In genomic region chr5:65624570-65625555, GRCh38 we compare ENCODE assay signal across 8 cellular contexts. TPM values are rescaled to one million over a fixed set of nuclear protein-coding genes. Genes with fewer than 3 reads are reported as not detected.
DNase-seq lines count a peak whose midpoint lies in the region; ATAC-seq and TF ChIP-seq lines count a peak whose summit lies in the region.

Gene SHLD3 (plus strand): TSS chr5:65625027. CDS start chr5:65629588, 4,561 bp downstream.
Gene TRAPPC13 (plus strand): TSS chr5:65625027. CDS start chr5:65625061, 34 bp downstream.

- peaks cover 84% of the 10 kb centered on the region for H3K79me2 ChIP-seq in smooth muscle cell (ENCODE audit: low read depth)

- no peak for TF ChIP-seq CTCF in VCaP (conservative IDR thresholded peaks at IDR 0.05)
- no peak for TF ChIP-seq CTCF in cardiac fibroblast (IDR thresholded peaks at IDR 0.05; ENCODE audit: low read depth, low read length)
- TF ChIP-seq CTCF in smooth muscle cell (IDR thresholded peaks at IDR 0.05; ENCODE audit: borderline replicate concordance, insufficient read depth, poor library complexity, severe bottlenecking), result no peak

- H2AFZ ChIP-seq in smooth muscle cell (ENCODE audit: low read depth), result peak within 1 kb of the TSS; percentile 100

- H3K4me3 Mint-ChIP-seq in immature natural killer cell, result peak within 1 kb of the TSS; percentile 95 to 100 (median 98)

- DNase-seq in ACHN, result peak; percentile 80
- DNase-seq in NCI-H2171 treated with DMSO at 0.1 percent for 48 hours (lab: John Stamatoyannopoulos, UW), result peak; percentile 86
- peak; percentile 89 to 92 for DNase-seq in cardiac fibroblast (ENCODE audit: low read depth in 2 of 2)
- peak; percentile 90 to 91 (median 91) for DNase-seq in immature natural killer cell
- peak; percentile 11 for DNase-seq in smooth muscle cell (lab: John Stamatoyannopoulos, UW; ENCODE audit: unreplicated experiment)

- H3K36me3 Mint-ChIP-seq in immature natural killer cell, result peaks cover 0 to 4% (median 3%) of the 10 kb centered on the region in 3 donors

- in situ Hi-C loops in ACHN (cut with HindIII; ENCODE audit: low pct_ligation_motif_present, low pct_unique_long_range_greater_than_20kb, low sequenced_read_pairs), result no loop called here

- H3K9ac ChIP-seq in smooth muscle cell (ENCODE audit: low read depth), result peak within 1 kb of the TSS; percentile 92

- peaks cover under 1% of the 10 kb centered on the region for H4K20me1 ChIP-seq in smooth muscle cell (ENCODE audit: low read depth)

- no peaks in the 10 kb centered on the region for H3K27me3 ChIP-seq in smooth muscle cell (ENCODE audit: low read depth)

- H3K4me1 Mint-ChIP-seq in immature natural killer cell, result peaks cover 51 to 60% of the 10 kb centered on the region in 2 donors

- H3K27me3 Mint-ChIP-seq in immature natural killer cell (ENCODE audit: low read depth in 3 of 3), result peaks cover 15 to 17% (median 17%) of the 10 kb centered on the region in 3 donors

- H3K27ac Mint-ChIP-seq in immature natural killer cell, result peak within 1 kb of the TSS; percentile 91 to 98 (median 96)

- no peaks in the 10 kb centered on the region for H3K36me3 ChIP-seq in smooth muscle cell (ENCODE audit: low read depth)

- H3F3A ChIP-seq in smooth muscle cell (ENCODE audit: low read depth), result no peaks in the 10 kb centered on the region

- WGBS in smooth muscle cell (ENCODE audit: low lambda C conversion rate), result 2% methylated on average over 36 of the region's 36 CpGs

- H3K9me3 Mint-ChIP-seq in immature natural killer cell, result no peaks in the 10 kb centered on the region

- ATAC-seq in GM18868 (IDR thresholded peaks at IDR 0.05; ENCODE audit: unreplicated experiment), result peak; percentile 79
- ATAC-seq in HG03108 (IDR thresholded peaks at IDR 0.05; ENCODE audit: unreplicated experiment), result peak; percentile 71

- H3K27ac ChIP-seq in VCaP (peak within 1 kb of the TSS; percentile 84), smooth muscle cell (ENCODE audit: low read depth) (peak within 1 kb of the TSS; percentile 90)

- peaks cover 19% of the 10 kb centered on the region for H3K4me1 ChIP-seq in smooth muscle cell (ENCODE audit: low read depth)

- peak within 1 kb of the TSS; percentile 98 for H3K4me2 ChIP-seq in smooth muscle cell

- peak within 1 kb of the TSS; percentile 82 to 97 for H3K4me3 ChIP-seq in cardiac fibroblast (replicated peaks in 1 of 2; ENCODE audit: low read depth in 2 of 2, low read length in 2 of 2)
- peak within 1 kb of the TSS; percentile 98 for H3K4me3 ChIP-seq in smooth muscle cell

- H3K9me3 ChIP-seq in smooth muscle cell (replicated peaks; ENCODE audit: low read depth), result no peaks in the 10 kb centered on the region

RNA-seq across cellular contexts. Expression of gene SHLD3, which starts in this region (rescaled TPM):
- polyA plus RNA-seq in immature natural killer cell (10 to 100 TPM in 2 of 3 donors, 1 to 10 TPM in 1; 3.5 to 12.8 (median 10.1) TPM), smooth muscle cell (0.91 and 2.4 TPM in 2 replicates)
- 2.9 and 3.1 TPM in 2 replicates for total RNA-seq in smooth muscle cell

RNA-seq across cellular contexts. Expression of gene TRAPPC13, which starts in this region (rescaled TPM):
- polyA plus RNA-seq in immature natural killer cell (10 to 100 TPM; 22.4 to 24.9 (median 22.6) TPM), smooth muscle cell (13.7 and 16.6 TPM in 2 replicates)
- 19.5 and 40.5 TPM in 2 replicates for total RNA-seq in smooth muscle cell

Comparison
In these comparisons a context has a peak if more than half of its experiments do, and no peak if none do; other contexts are left out.
1. Peak in every context shown above with its lines: DNase-seq, ATAC-seq, H3K4me3 ChIP-seq and H3K27ac ChIP-seq.
2. DNase-seq: peak in every context shown above with its lines; median percentile 91 in immature natural killer cell; 90 in cardiac fibroblast; 86 in NCI-H2171 treated with DMSO at 0.1 percent for 48 hours; 80 in ACHN; 11 in smooth muscle cell.